1 cellular context compared by ENCODE assay signal in the genomic region with DNA sequence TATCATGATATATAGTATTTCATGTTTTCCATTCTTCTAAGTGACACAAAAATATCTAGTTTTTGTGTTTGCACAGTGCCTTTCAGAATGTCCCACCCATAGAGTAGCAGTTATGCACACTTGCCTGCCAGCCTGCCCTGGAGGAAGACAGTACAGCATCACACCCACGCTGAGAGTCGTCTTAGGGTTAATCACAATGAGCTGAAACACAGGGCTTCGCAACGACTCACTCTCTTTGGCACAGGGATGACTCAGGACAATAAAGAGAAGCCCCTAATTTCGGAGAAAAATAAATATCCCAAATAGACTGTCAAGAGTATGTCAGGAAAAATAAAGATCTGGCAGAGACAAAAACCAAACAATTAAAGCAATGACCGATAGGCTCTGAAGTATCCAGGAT.
TF ChIP-seq lines count a peak whose summit lies in the region.

No MANE protein-coding gene starts in this region.

TF ChIP-seq in endothelial cell of umbilical vein, 7 proteins besides CTCF, POLR2A, EP300 and RAD21:
- no peak for TF ChIP-seq GATA2 (IDR thresholded peaks at IDR 0.05; ENCODE audit: insufficient read depth, insufficient read length, low read depth, low read length)
- no peak for TF ChIP-seq JUN (IDR thresholded peaks at IDR 0.05; ENCODE audit: borderline replicate concordance, insufficient read depth, insufficient read length, low read depth)
- TF ChIP-seq MYC (IDR thresholded peaks at IDR 0.05; ENCODE audit: low read depth, low read length), result no peak
- TF ChIP-seq, protein P1, sequence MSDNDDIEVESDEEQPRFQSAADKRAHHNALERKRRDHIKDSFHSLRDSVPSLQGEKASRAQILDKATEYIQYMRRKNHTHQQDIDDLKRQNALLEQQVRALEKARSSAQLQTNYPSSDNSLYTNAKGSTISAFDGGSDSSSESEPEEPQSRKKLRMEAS (IDR thresholded peaks at IDR 0.05; ENCODE audit: insufficient read depth, insufficient read length), result no peak
- no peak for TF ChIP-seq FOS (IDR thresholded peaks at IDR 0.05; ENCODE audit: borderline replicate concordance, insufficient read depth, low read length)
TF ChIP-seq in endothelial cell of umbilical vein: peak in this region for 0.
